In genomic region chr5:177023247-177023703, GRCh38 we compare ENCODE assay signal across 8 cellular contexts. TPM values are rescaled to one million over a fixed set of nuclear protein-coding genes. Genes with fewer than 3 reads are reported as not detected.
DNase-seq lines count a peak whose midpoint lies in the region; ATAC-seq and TF ChIP-seq lines count a peak whose summit lies in the region.

No MANE protein-coding gene starts in this region.

- H3K4me1 ChIP-seq in colonic mucosa: peaks cover 7% of the 10 kb centered on the region
- peaks cover 3 to 5% of the 10 kb centered on the region in 2 donors for H3K4me1 ChIP-seq in lung (ENCODE audit: control insufficient read depth in 2 of 2, insufficient read depth in 2 of 2, low read length in 2 of 2)
- peaks cover 6% of the 10 kb centered on the region for H3K4me1 ChIP-seq in upper lobe of right lung

- H3K27me3 ChIP-seq in colonic mucosa (no peaks in the 10 kb centered on the region), lung (ENCODE audit: control insufficient read depth, insufficient read depth) (no peaks in the 10 kb centered on the region), upper lobe of right lung (no peaks in the 10 kb centered on the region)

- 16 to 22% methylated on average over 7 of the region's 7 CpGs for WGBS in lung, 2 donors

- DNase-seq in EL (peak; percentile 12), RPMI8226 (peak; percentile 29), colonic mucosa (peak; percentile 21), lung (ENCODE audit: low spot score) (no peak), upper lobe of right lung (no peak), DMS79 (lab: John Stamatoyannopoulos, UW) (no peak), NCI-H1436 (lab: John Stamatoyannopoulos, UW) (no peak)

- intact Hi-C loops in colonic mucosa (cut with DNase I) (no loop called here), upper lobe of right lung (cut with DNase I) (no loop called here)

- TF ChIP-seq CTCF in colonic mucosa (IDR thresholded peaks at IDR 0.05): no peak
- TF ChIP-seq CTCF in lung (IDR thresholded peaks at IDR 0.05; ENCODE audit: control extremely low read depth, extremely low read depth): no peak
- TF ChIP-seq CTCF in upper lobe of right lung (IDR thresholded peaks at IDR 0.05): no peak

- peak overlapping the region; percentile 61 for H3K27ac ChIP-seq in colonic mucosa
- peak overlapping the region; percentile 79 for H3K27ac ChIP-seq in lung (ENCODE audit: low read depth in 1 of 2, low read length in 1 of 2)
- peak overlapping the region; percentile 71 for H3K27ac ChIP-seq in upper lobe of right lung

- ATAC-seq in GM21825 (IDR thresholded peaks at IDR 0.05; ENCODE audit: unreplicated experiment) (peak; percentile 12), lung (ENCODE audit: insufficient read depth, low FRiP score) (no peak), upper lobe of right lung (peak; percentile 11)

- H3K36me3 ChIP-seq in colonic mucosa: no peaks in the 10 kb centered on the region
- H3K36me3 ChIP-seq in lung (ENCODE audit: control insufficient read depth in 2 of 2, insufficient read depth in 2 of 2, low read length in 2 of 2): peaks cover 0 to 3% of the 10 kb centered on the region in 2 donors
- H3K36me3 ChIP-seq in upper lobe of right lung: no peaks in the 10 kb centered on the region

- H3K9ac ChIP-seq in colonic mucosa (ENCODE audit: low read depth in 2 of 2, low read length in 2 of 2): peak overlapping the region; percentile 84 to 89

- H3K4me3 ChIP-seq in colonic mucosa (peak overlapping the region; percentile 87), lung (peak overlapping the region; percentile 88), upper lobe of right lung (peak overlapping the region; percentile 84)

- H3K9me3 ChIP-seq in colonic mucosa: no peaks in the 10 kb centered on the region
- no peaks in the 10 kb centered on the region for H3K9me3 ChIP-seq in lung (ENCODE audit: control insufficient read depth in 2 of 2, insufficient read depth in 1 of 2, low read length in 1 of 2)
- no peaks in the 10 kb centered on the region for H3K9me3 ChIP-seq in upper lobe of right lung

RNA-seq across cellular contexts. Expression of gene ZNF346, which starts 0.8 kb away (rescaled TPM):
- total RNA-seq in colonic mucosa: 10 to 100 TPM in 1 of 2 donors, 1 to 10 TPM in 1; 9.1 to 11.2 TPM
- total RNA-seq in lung: 10 to 100 TPM; 12.1 to 31.5 TPM
- polyA plus RNA-seq in lung: 1 to 10 TPM; 6.6 to 7.0 TPM
- total RNA-seq in upper lobe of right lung: 12.9 TPM

RNA-seq across cellular contexts. Expression of gene UIMC1, which starts 16.7 kb away (rescaled TPM):
- total RNA-seq in colonic mucosa (10 to 100 TPM; 30.0 to 31.6 TPM), lung (10 to 100 TPM; 33.9 to 50.8 TPM), upper lobe of right lung (35.4 TPM)
- polyA plus RNA-seq in lung: 10 to 100 TPM; 21.6 to 21.9 TPM

Comparison
In these comparisons a context has a peak if more than half of its experiments do, and no peak if none do; other contexts are left out.
1. DNase-seq: peak in EL (single experiment), RPMI8226 (single experiment) and colonic mucosa (single experiment); none in lung (single experiment), upper lobe of right lung (single experiment), DMS79 (single experiment) and NCI-H1436 (single experiment).
2. Peak in every context shown above with its lines, with median percentiles within 50 percentile points of each other: H3K27ac ChIP-seq and H3K4me3 ChIP-seq.